ENCODE assay signal across 11 cellular contexts in genomic region chr3:177835008-177835407, GRCh38.
DNase-seq lines count a peak whose midpoint lies in the region; ATAC-seq and TF ChIP-seq lines count a peak whose summit lies in the region.
"Had no signal": no experiment of that assay in that cellular context is flagged by ENCODE, and none has a peak within 500 bp of the region (broad histone marks: within the 10 kb centered on the region; RNA-seq: fewer than 3 reads in every experiment).

No MANE protein-coding gene starts in this region.

- H3K36me3 ChIP-seq in PC-9 (ENCODE audit: low read depth) (peaks cover 6% of the 10 kb centered on the region; the same call in 1 of the 2 replicates), transverse colon (no peaks in the 10 kb centered on the region), Karpas-422 (ENCODE audit: insufficient read depth, low read length) (no peaks in the 10 kb centered on the region)

- H3K4me1 ChIP-seq in PC-9 (replicated peaks; ENCODE audit: insufficient read depth): peaks cover 31% of the 10 kb centered on the region
- H3K4me1 ChIP-seq in transverse colon: peaks cover 0 to 6% (median 3%) of the 10 kb centered on the region in 4 donors
- peaks cover 5% of the 10 kb centered on the region; the same call in 1 of the 2 replicates for H3K4me1 ChIP-seq in Karpas-422 (ENCODE audit: low read length)

- H3K27ac Mint-ChIP-seq in natural killer cell: no peak overlapping the region

- CTCF ChIA-PET in PC-9 (lab: Charles Lee): no interaction called here

- H4K20me1 ChIP-seq in PC-9 (ENCODE audit: insufficient read depth) (no peaks in the 10 kb centered on the region), Karpas-422 (ENCODE audit: insufficient read depth, low read depth, low read length) (no peaks in the 10 kb centered on the region)

- H3K27me3 ChIP-seq in PC-9 (ENCODE audit: insufficient read depth, low read depth) (no peaks in the 10 kb centered on the region), transverse colon (no peaks in the 10 kb centered on the region), Karpas-422 (ENCODE audit: low read length) (no peaks in the 10 kb centered on the region)

- H3K9me3 ChIP-seq in PC-9 (ENCODE audit: insufficient read depth, low read depth) (0 out of 2 replicates have a peak, but pooled peaks cover 7% of the 10 kb centered on the region), transverse colon (no peaks in the 10 kb centered on the region), Karpas-422 (ENCODE audit: low read length) (no peaks in the 10 kb centered on the region)

- H3K79me2 ChIP-seq in PC-9 (ENCODE audit: low read depth): no peaks in the 10 kb centered on the region
- H3K79me2 ChIP-seq in Karpas-422 (ENCODE audit: low read length): no peaks in the 10 kb centered on the region

- POLR2A ChIA-PET in PC-9 (lab: Charles Lee; ENCODE audit: unreplicated experiment): no interaction called here

- H2AFZ ChIP-seq in PC-9 (no peak overlapping the region), Karpas-422 (ENCODE audit: low read length) (no peak overlapping the region)

- no peak overlapping the region for H3K9ac ChIP-seq in Karpas-422 (ENCODE audit: low read length)

- no peaks in the 10 kb centered on the region for H3K9me3 Mint-ChIP-seq in natural killer cell

- in situ Hi-C loops in transverse colon (cut with MboI; ENCODE audit: low pct_ligation_motif_present in 1 of 4, low pct_unique_long_range_greater_than_20kb in 1 of 4, low sequenced_read_pairs in 3 of 4): no loop called here

- 65 to 67% methylated on average over 2 of the region's 2 CpGs for WGBS in transverse colon (ENCODE audit: low coverage in 1 of 2), 2 donors

- TF ChIP-seq CTCF in PC-9 (conservative IDR thresholded peaks at IDR 0.05): no peak
- no peak for TF ChIP-seq CTCF in transverse colon (IDR thresholded peaks at IDR 0.05)
- TF ChIP-seq CTCF in natural killer cell (IDR thresholded peaks at IDR 0.05): no peak

- H3K36me3 Mint-ChIP-seq in natural killer cell: no peaks in the 10 kb centered on the region

- peaks cover 0 to 9% of the 10 kb centered on the region in 2 donors for H3K27me3 Mint-ChIP-seq in natural killer cell (ENCODE audit: low read depth in 2 of 2)

- H3K4me2 ChIP-seq in PC-9: no peak overlapping the region; the same call in 1 of the 2 replicates
- no peak overlapping the region for H3K4me2 ChIP-seq in Karpas-422 (ENCODE audit: low read depth, low read length, poor library complexity, severe bottlenecking)

- peak overlapping the region; percentile 18; the same call in 1 of the 2 replicates for H3K27ac ChIP-seq in PC-9
- H3K27ac ChIP-seq in epithelial cell of prostate: peak overlapping the region; percentile 82
- peak overlapping the region in 3 of 4 donors; percentile 4 to 6 (median 5) for H3K27ac ChIP-seq in transverse colon
- no peak overlapping the region for H3K27ac ChIP-seq in Karpas-422 (ENCODE audit: low read length)

- BruUV-seq in PC-9 (replicated peaks; lab: Mats Ljungman, UMichigan): no TSS peak

- ATAC-seq in natural killer cell: no peak
- ATAC-seq: left colon had no signal

- no peak overlapping the region for H3K4me3 Mint-ChIP-seq in natural killer cell

- DNase-seq in NCI-H748 (lab: John Stamatoyannopoulos, UW; ENCODE audit: unreplicated experiment) (peak; percentile 23), NCI-H748 treated with DMSO at 0.1 percent for 48 hours (lab: John Stamatoyannopoulos, UW) (no peak), PC-9 (peak; percentile 25 to 43), epithelial cell of prostate (ENCODE audit: low read depth, low spot score) (peak; percentile 60), transverse colon (no peak), natural killer cell (no peak), SHP77 treated with DMSO at 0.1 percent for 48 hours (lab: John Stamatoyannopoulos, UW) (no peak), Karpas-422 (no peak)
- DNase-seq: activated effector memory CD4-positive, alpha-beta T cell treated with Interleukin-2 at 50 U/mL for 16 hours; left colon; NCI-H446 treated with DMSO at 0.1 percent for 48 hours had no signal

- TF ChIP-seq EP300 in transverse colon (IDR thresholded peaks at IDR 0.05; ENCODE audit: low read depth): no peak

- H3K4me3 ChIP-seq in PC-9 (no peak overlapping the region), transverse colon (no peak overlapping the region), Karpas-422 (ENCODE audit: low read length) (no peak overlapping the region)

- intact Hi-C loops in PC-9 (cut with micrococcal nuclease; ENCODE audit: unreplicated experiment) (no loop called here), transverse colon (cut with DNase I; ENCODE audit: low total_unique reads) (no loop called here), natural killer cell (cut with micrococcal nuclease) (no loop called here)

- H3K4me1 Mint-ChIP-seq in natural killer cell: no peaks in the 10 kb centered on the region

- H3K9me2 ChIP-seq in PC-9 (ENCODE audit: insufficient read depth) (no peaks in the 10 kb centered on the region), Karpas-422 (replicated peaks; ENCODE audit: insufficient read depth, low read length) (no peaks in the 10 kb centered on the region)

- H3F3A ChIP-seq in PC-9 (ENCODE audit: insufficient read depth, low read depth): peaks cover 15% of the 10 kb centered on the region; the same call in 1 of the 2 replicates

- TF ChIP-seq POLR2A in transverse colon (IDR thresholded peaks at IDR 0.05): no peak

Comparison
In these comparisons a context has a peak if more than half of its experiments do, and no peak if none do; other contexts are left out.
1. DNase-seq: peak in NCI-H748 (single experiment), PC-9 (2 of 2) and epithelial cell of prostate (single experiment); none in NCI-H748 treated with DMSO at 0.1 percent for 48 hours (single experiment), transverse colon (single experiment), natural killer cell (single experiment), SHP77 treated with DMSO at 0.1 percent for 48 hours (single experiment) and Karpas-422 (single experiment).